Comparison of ENCODE assay signal across 8 cellular contexts in genomic region chr1:154352581-154353459, GRCh38. TPM values are rescaled to one million over a fixed set of nuclear protein-coding genes. Genes with fewer than 3 reads are reported as not detected.
A peak's percentile ranks its signal among the peaks of the same experiment; 100 is the strongest.
DNase-seq lines count a peak whose midpoint lies in the region; ATAC-seq lines count a peak whose summit lies in the region.

No MANE protein-coding gene starts in this region.

- peak overlapping the region; percentile 93 for H3K27ac Mint-ChIP-seq in T-helper 17 cell

- peak overlapping the region; percentile 34 for H3K9ac ChIP-seq in skeletal muscle satellite cell (ENCODE audit: low read depth, low read length)

- H3K27me3 Mint-ChIP-seq in T-helper 17 cell, result no peaks in the 10 kb centered on the region

- H3K36me3 Mint-ChIP-seq in T-helper 17 cell (ENCODE audit: low read depth), result peaks cover 3% of the 10 kb centered on the region

- H3K4me3 Mint-ChIP-seq in T-helper 17 cell, result peak overlapping the region; percentile 97

- DNase-seq in CMK (ENCODE audit: low read depth) (peak; percentile 61), HuH-7 (ENCODE audit: low spot score) (peak; percentile 52), T-helper 17 cell (peak in 2 of 3 donors; percentile 27 to 34), caudate nucleus (lab: John Stamatoyannopoulos, UW) (peak in 33 of 61 donors; percentile 10 to 63 (median 34)), iris pigment epithelial cell (ENCODE audit: low read depth) (peak; percentile 31), SKM-1 treated with dmso at 0.1 percent for 144 hours (lab: John Stamatoyannopoulos, UW; ENCODE audit: unreplicated experiment) (no peak)

- peaks cover 31% of the 10 kb centered on the region for H3K4me1 Mint-ChIP-seq in T-helper 17 cell

- peak overlapping the region; percentile 64 for H3K4me3 ChIP-seq in skeletal muscle satellite cell (ENCODE audit: low read length)

- H3K27me3 ChIP-seq in skeletal muscle satellite cell (ENCODE audit: control insufficient read depth, insufficient read depth, low read length), result peaks cover 10% of the 10 kb centered on the region

- ATAC-seq in T-helper 17 cell (peak; percentile 83), HG03521 (IDR thresholded peaks at IDR 0.05; ENCODE audit: unreplicated experiment) (no peak)

- peaks cover 20% of the 10 kb centered on the region for H3K36me3 ChIP-seq in skeletal muscle satellite cell (ENCODE audit: insufficient read depth, low read length)

- peak overlapping the region; percentile 90 for H3K4me2 ChIP-seq in skeletal muscle satellite cell (ENCODE audit: low read length)

- H3K4me1 ChIP-seq in skeletal muscle satellite cell (ENCODE audit: control insufficient read depth, insufficient read depth, low read length), result peaks cover 18% of the 10 kb centered on the region

- H3K9me3 ChIP-seq in T-helper 17 cell (ENCODE audit: control insufficient read depth, low read length, poor library complexity, severe bottlenecking) (no peaks in the 10 kb centered on the region), skeletal muscle satellite cell (replicated peaks; ENCODE audit: low read length) (no peaks in the 10 kb centered on the region)

- peak overlapping the region; percentile 2 for H3K27ac ChIP-seq in caudate nucleus (ENCODE audit: low read depth, low read length)

RNA-seq across cellular contexts. Expression of gene ATP8B2, which starts 27.5 kb away (rescaled TPM):
- total RNA-seq in T-helper 17 cell, result 100 to 1,000 TPM; 175 to 192 TPM
- 117 and 122 TPM in 2 replicates for total RNA-seq in skeletal muscle satellite cell (2012; rRNA removed)

RNA-seq across cellular contexts. Expression of gene AQP10, which starts 31.9 kb away (rescaled TPM):
- 1 to 10 TPM in 1 of 2 donors, under 1 TPM in 1; 0.42 to 8.9 TPM for total RNA-seq in T-helper 17 cell
- not detected in 2 replicates for total RNA-seq in skeletal muscle satellite cell (2012; rRNA removed)

RNA-seq across cellular contexts. Expression of gene IL6R, which starts 52.3 kb away (rescaled TPM):
- 10 to 100 TPM; 72.8 to 79.0 TPM for total RNA-seq in T-helper 17 cell
- total RNA-seq in skeletal muscle satellite cell (2012; rRNA removed), result 10.3 and 13.7 TPM in 2 replicates
